ENCODE assay signal across 8 cellular contexts in the genomic region with DNA sequence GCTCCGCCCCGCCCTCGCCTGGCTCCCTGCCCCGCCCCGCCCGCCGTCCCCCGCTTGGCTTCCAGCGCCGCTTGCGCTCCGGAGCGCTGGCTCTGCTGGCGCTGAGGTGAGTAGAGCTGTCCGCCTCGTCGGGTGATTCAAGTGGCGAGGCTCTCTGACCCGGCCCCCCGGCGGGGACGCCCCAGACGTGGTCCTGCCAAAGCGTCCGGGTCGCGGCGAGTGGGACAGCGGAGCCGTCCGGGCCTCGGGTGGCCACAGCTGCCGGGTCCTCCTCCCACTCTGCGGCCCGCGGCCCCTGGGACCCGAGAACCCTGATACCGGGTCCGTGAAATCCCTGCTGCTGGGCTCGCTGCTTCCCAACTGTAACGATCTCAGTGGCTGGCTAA. TPM values are rescaled to one million over a fixed set of nuclear protein-coding genes. Genes with fewer than 3 reads are reported as not detected.
DNase-seq lines count a peak whose midpoint lies in the region; ATAC-seq and TF ChIP-seq lines count a peak whose summit lies in the region.

A gene (plus strand): TSS at position 46 of the 386 bp plus-strand sequence. CDS start 4,477 bp downstream, outside the sequence.

- no peak for DNase-seq in AG04450 (ENCODE audit: low read depth, low spot score)
- DNase-seq in fibroblast of peridontal ligament (ENCODE audit: extremely low read depth): peak; percentile 38
- DNase-seq in occipital lobe (lab: John Stamatoyannopoulos, UW): no peak
- no peak for DNase-seq in DMS153 (lab: John Stamatoyannopoulos, UW)

- CTCF ChIA-PET in AG04450 (lab: Charles Lee): interaction anchor here (0.6 to 1.6 kb wide), 4 partner anchors 21 to 472 kb away, joined by 3 to 7 read pairs (median 3); no protein-coding TSS in a partner anchor

- H3K9me3 ChIP-seq in AG04450 (ENCODE audit: control insufficient read depth, insufficient read depth, low read length): no peaks in the 10 kb centered on the region

- POLR2A ChIA-PET in AG04450 (lab: Yijun Ruan, JAX): interaction anchor here (0.7 to 1.2 kb wide), 6 partner anchors 12 to 482 kb away, joined by 3 to 5 read pairs (median 3); a partner anchor contains a TSS

- ATAC-seq in GM19438 (IDR thresholded peaks at IDR 0.05; ENCODE audit: low read depth, unreplicated experiment) (peak; percentile 38), SK-N-SH treated with all-trans-retinoic acid at 6 μM for 48 hours (peak; percentile 65), HG03469 (IDR thresholded peaks at IDR 0.05; ENCODE audit: unreplicated experiment) (no peak), GM21423 (IDR thresholded peaks at IDR 0.05; ENCODE audit: unreplicated experiment) (no peak)

- peak within 1 kb of the TSS; percentile 84 for H3K27ac ChIP-seq in AG04450 (ENCODE audit: low read depth, low read length)

- peak within 1 kb of the TSS; percentile 86 for H3K4me3 ChIP-seq in AG04450 (ENCODE audit: low read depth, low read length)

- no peaks in the 10 kb centered on the region for H3K27me3 ChIP-seq in AG04450 (ENCODE audit: control insufficient read depth, insufficient read depth, low read length)

- TF ChIP-seq CTCF in AG04450 (IDR thresholded peaks at IDR 0.05; ENCODE audit: low read depth, low read length): no peak

TF ChIP-seq in SK-N-SH treated with all-trans-retinoic acid at 6 μM for 48 hours, 23 proteins besides CTCF, POLR2A, EP300 and RAD21:
- TF ChIP-seq, protein P1, sequence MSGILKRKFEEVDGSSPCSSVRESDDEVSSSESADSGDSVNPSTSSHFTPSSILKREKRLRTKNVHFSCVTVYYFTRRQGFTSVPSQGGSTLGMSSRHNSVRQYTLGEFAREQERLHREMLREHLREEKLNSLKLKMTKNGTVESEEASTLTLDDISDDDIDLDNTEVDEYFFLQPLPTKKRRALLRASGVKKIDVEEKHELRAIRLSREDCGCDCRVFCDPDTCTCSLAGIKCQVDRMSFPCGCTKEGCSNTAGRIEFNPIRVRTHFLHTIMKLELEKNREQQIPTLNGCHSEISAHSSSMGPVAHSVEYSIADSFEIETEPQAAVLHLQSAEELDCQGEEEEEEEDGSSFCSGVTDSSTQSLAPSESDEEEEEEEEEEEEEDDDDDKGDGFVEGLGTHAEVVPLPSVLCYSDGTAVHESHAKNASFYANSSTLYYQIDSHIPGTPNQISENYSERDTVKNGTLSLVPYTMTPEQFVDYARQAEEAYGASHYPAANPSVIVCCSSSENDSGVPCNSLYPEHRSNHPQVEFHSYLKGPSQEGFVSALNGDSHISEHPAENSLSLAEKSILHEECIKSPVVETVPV (CRISPR knock-in tag; IDR thresholded peaks at IDR 0.05): no peak
- TF ChIP-seq ZC3H10 (CRISPR knock-in tag; IDR thresholded peaks at IDR 0.05) (no peak), RARB (CRISPR knock-in tag; IDR thresholded peaks at IDR 0.05) (no peak), ZFP3 (CRISPR knock-in tag; IDR thresholded peaks at IDR 0.05) (no peak)
- TF ChIP-seq, protein P2, sequence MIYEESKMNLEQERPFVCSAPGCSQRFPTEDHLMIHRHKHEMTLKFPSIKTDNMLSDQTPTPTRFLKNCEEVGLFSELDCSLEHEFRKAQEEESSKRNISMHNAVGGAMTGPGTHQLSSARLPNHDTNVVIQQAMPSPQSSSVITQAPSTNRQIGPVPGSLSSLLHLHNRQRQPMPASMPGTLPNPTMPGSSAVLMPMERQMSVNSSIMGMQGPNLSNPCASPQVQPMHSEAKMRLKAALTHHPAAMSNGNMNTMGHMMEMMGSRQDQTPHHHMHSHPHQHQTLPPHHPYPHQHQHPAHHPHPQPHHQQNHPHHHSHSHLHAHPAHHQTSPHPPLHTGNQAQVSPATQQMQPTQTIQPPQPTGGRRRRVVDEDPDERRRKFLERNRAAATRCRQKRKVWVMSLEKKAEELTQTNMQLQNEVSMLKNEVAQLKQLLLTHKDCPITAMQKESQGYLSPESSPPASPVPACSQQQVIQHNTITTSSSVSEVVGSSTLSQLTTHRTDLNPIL (CRISPR knock-in tag; IDR thresholded peaks at IDR 0.05; ENCODE audit: low read depth): no peak
TF ChIP-seq in SK-N-SH treated with all-trans-retinoic acid at 6 μM for 48 hours: peak in this region for 0.

RNA-seq across cellular contexts. Expression of the gene that starts here (rescaled TPM):
- polyA plus RNA-seq in AG04450 (2011; rRNA removed): 28.4 and 29.8 TPM in 2 replicates
- 22.4 and 28.5 TPM in 2 replicates for polyA minus RNA-seq in AG04450 (2011; rRNA and poly(A)+ RNA removed)
- total RNA-seq in occipital lobe: 40.2 TPM

Comparison
In these comparisons a context has a peak if more than half of its experiments do, and no peak if none do; other contexts are left out.
1. ATAC-seq: peak in GM19438 (single experiment) and SK-N-SH treated with all-trans-retinoic acid at 6 μM for 48 hours (single experiment); none in HG03469 (single experiment) and GM21423 (single experiment).